In the genomic region with DNA sequence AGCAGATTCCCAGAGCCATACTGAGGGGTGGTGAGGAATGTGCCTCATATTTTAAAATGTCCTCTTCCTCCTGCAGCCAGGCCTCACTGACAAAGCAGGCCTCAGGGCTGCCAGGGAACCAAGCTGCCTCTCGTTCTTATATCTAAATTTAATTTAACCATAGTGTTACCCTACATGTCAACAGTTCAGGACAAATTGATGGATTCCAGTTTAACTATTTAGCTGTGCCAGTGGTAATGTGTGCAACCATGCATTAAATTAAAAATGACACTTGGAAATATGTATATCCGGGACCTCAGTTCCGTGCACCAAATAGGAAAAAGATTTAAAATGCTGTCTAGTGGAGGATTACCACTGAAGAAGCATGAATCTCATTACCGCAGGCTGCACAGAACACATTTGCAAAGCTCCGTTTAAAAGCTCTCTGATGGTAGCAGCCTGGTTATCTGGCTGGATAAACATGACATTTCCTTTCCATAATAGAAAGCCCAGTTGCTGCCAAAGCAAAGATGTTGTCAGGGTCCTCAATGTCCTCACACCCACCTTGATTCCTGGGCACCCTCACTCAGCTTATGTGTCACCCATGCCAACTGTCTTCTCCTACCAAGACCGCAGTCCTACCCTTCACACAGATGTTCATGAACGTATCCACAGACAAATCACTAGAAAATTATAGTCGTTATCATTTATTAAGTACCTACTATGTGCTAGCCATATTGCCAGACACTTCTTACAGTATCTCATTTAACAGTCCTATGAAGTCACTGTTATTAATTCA, we compare ENCODE assay signal across 17 cellular contexts.
DNase-seq lines count a peak whose midpoint lies in the region; ATAC-seq and TF ChIP-seq lines count a peak whose summit lies in the region.
"Had no signal": no experiment of that assay in that cellular context is flagged by ENCODE, and none has a peak within 500 bp of the region (broad histone marks: within the 10 kb centered on the region; RNA-seq: fewer than 3 reads in every experiment).

No MANE protein-coding gene starts in this region.

- peak overlapping the region; percentile 3 for H4K8ac ChIP-seq in trophoblast cell (ENCODE audit: low read depth, low read length)

- no peak overlapping the region for H2AFZ ChIP-seq in trophoblast cell (ENCODE audit: insufficient read depth, low read length, poor library complexity)

- no peak for ATAC-seq in GM18867 (IDR thresholded peaks at IDR 0.05; ENCODE audit: unreplicated experiment)
- no peak for ATAC-seq in HG02852 (IDR thresholded peaks at IDR 0.05; ENCODE audit: unreplicated experiment)
- no peak for ATAC-seq in HG02588 (IDR thresholded peaks at IDR 0.05; ENCODE audit: unreplicated experiment)
- ATAC-seq: activated CD4-positive, alpha-beta T cell treated with anti-CD3 and anti-CD28 coated beads for 36 hours; activated naive CD4-positive, alpha-beta T cell treated with anti-CD3 and anti-CD28 coated beads, Interleukin-2, amount 50 U/mL, for 72 hours; left ventricle myocardium superior had no signal

- no peak overlapping the region for H3K4me3 ChIP-seq in BE2C (ENCODE audit: low read depth, low read length)
- H3K4me3 ChIP-seq in trophoblast cell (ENCODE audit: low read depth, low read length) = no peak overlapping the region
- H3K4me3 ChIP-seq: colonic mucosa had no signal

- no peak for TF ChIP-seq CTCF in BE2C (IDR thresholded peaks at IDR 0.05; ENCODE audit: low read depth, low read length)

- no peak overlapping the region for H3K4me2 ChIP-seq in trophoblast cell (ENCODE audit: low read length)

- no peak overlapping the region for H3K9ac ChIP-seq in trophoblast cell (ENCODE audit: low read length)

- H3K9me3 ChIP-seq in BE2C (no peaks in the 10 kb centered on the region), trophoblast cell (ENCODE audit: insufficient read depth, low read depth, low read length) (no peaks in the 10 kb centered on the region)
- H3K9me3 ChIP-seq: colonic mucosa, neutrophil had no signal

- H3K18ac ChIP-seq in trophoblast cell (ENCODE audit: low read length) = no peak overlapping the region

- no peak overlapping the region for H3K4ac ChIP-seq in trophoblast cell (ENCODE audit: low read depth, low read length)

- peak overlapping the region; percentile 98 for H2BK12ac ChIP-seq in trophoblast cell (ENCODE audit: low read length)

- H2BK5ac ChIP-seq in trophoblast cell (ENCODE audit: low read depth, low read length, poor library complexity) = no peak overlapping the region

- no peak overlapping the region for H4K12ac ChIP-seq in trophoblast cell (ENCODE audit: low read depth, low read length)

- peaks cover 49% of the 10 kb centered on the region for H3K79me1 ChIP-seq in trophoblast cell (ENCODE audit: low read length)

- H2BK120ac ChIP-seq in trophoblast cell (ENCODE audit: insufficient read depth, low read length, poor library complexity) = peak overlapping the region; percentile 90

- WGBS in trophoblast cell (ENCODE audit: extremely low coverage, insufficient coverage, insufficient read length) = no CpG with 5 or more reads among the region's 8 CpGs

- H2AK5ac ChIP-seq in trophoblast cell (ENCODE audit: low read length) = no peak overlapping the region

- peaks cover 7% of the 10 kb centered on the region for H3K79me2 ChIP-seq in trophoblast cell (ENCODE audit: control insufficient read depth, insufficient read depth, low read length, poor library complexity)

- no peaks in the 10 kb centered on the region for H3K4me1 ChIP-seq in BE2C
- H3K4me1 ChIP-seq in trophoblast cell (ENCODE audit: control insufficient read depth in 1 of 2, insufficient read depth in 2 of 2, low read length in 2 of 2) = peaks cover 14 to 26% of the 10 kb centered on the region in 2 experiments
- H3K4me1 ChIP-seq: colonic mucosa had no signal

- H3K27me3 ChIP-seq in BE2C = peaks cover 44% of the 10 kb centered on the region
- H3K27me3 ChIP-seq in trophoblast cell (ENCODE audit: insufficient read depth, low read length) = no peaks in the 10 kb centered on the region
- H3K27me3 ChIP-seq: colonic mucosa had no signal

- H3K36me3 ChIP-seq in BE2C (no peaks in the 10 kb centered on the region), trophoblast cell (ENCODE audit: control insufficient read depth in 1 of 2, insufficient read depth in 2 of 2, low read length in 2 of 2) (no peaks in the 10 kb centered on the region)
- H3K36me3 ChIP-seq: colonic mucosa, neutrophil had no signal

- H3K23ac ChIP-seq in trophoblast cell (ENCODE audit: low read length) = no peak overlapping the region

- peak overlapping the region; percentile 69 for H3K27ac ChIP-seq in trophoblast cell (ENCODE audit: low read depth, low read length)
- H3K27ac ChIP-seq: colonic mucosa, neutrophil had no signal

- H3K14ac ChIP-seq in trophoblast cell (ENCODE audit: low read length) = peak overlapping the region; percentile 85

- H4K91ac ChIP-seq in trophoblast cell (ENCODE audit: low read depth, low read length) = peak overlapping the region; percentile 64

- peak; percentile 18 for DNase-seq in BE2C
- peak; percentile 73 for DNase-seq in RPMI7951 (ENCODE audit: low read depth)
- DNase-seq in dermis blood vessel endothelial cell = peak; percentile 8
- DNase-seq in trophoblast cell = no peak
- no peak for DNase-seq in stimulated activated CD4-positive, alpha-beta T cell treated with anti-CD3 and anti-CD28 coated beads, Interleukin-15, amount 100 ng/mL, for 24 hours
- DNase-seq: activated CD4-positive, alpha-beta T cell treated with anti-CD3 and anti-CD28 coated beads for 36 hours; colonic mucosa; GF-D8; immature natural killer cell; left ventricle myocardium superior; NCI-H1092; NCI-H510A treated with DMSO at 0.1 percent for 48 hours had no signal

Comparison
In these comparisons a context has a peak if more than half of its experiments do, and no peak if none do; other contexts are left out.
1. DNase-seq: peak in BE2C (single experiment), RPMI7951 (single experiment) and dermis blood vessel endothelial cell (single experiment); none in trophoblast cell (0 of 2) and stimulated activated CD4-positive, alpha-beta T cell treated with anti-CD3 and anti-CD28 coated beads, Interleukin-15, amount 100 ng/mL, for 24 hours (single experiment).